1 cellular context compared by ENCODE assay signal in the genomic region with DNA sequence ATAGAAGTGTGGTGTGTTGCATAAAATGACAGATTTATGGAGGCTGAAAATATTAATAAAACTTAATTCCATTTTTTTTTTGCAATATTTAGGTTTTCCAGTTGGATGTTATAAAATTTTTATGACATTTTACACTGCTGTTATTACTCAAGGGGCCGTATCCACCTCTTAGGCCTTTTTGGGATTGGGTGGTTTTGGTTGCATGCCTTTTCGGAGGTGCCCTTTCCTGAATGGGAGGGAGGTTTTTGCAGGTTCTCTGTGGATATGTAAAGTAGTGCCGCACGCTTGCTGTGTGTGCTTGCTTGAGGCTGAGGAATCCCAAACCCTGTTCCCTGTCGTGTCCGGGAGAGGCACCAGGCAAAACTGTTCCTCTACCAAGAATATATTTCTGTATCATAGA.
TF ChIP-seq lines count a peak whose summit lies in the region.

No MANE protein-coding gene starts in this region.

TF ChIP-seq in GM23338, 12 proteins besides CTCF, POLR2A, EP300 and RAD21 (continued from another document):
- TF ChIP-seq EZH2phosphoT487 (IDR thresholded peaks at IDR 0.05; ENCODE audit: unreplicated experiment) = no peak
- no peak for TF ChIP-seq ZNF331 (CRISPR knock-in tag; IDR thresholded peaks at IDR 0.05; ENCODE audit: low read depth)
- no peak for TF ChIP-seq NANOG (IDR thresholded peaks at IDR 0.05; ENCODE audit: borderline replicate concordance)
